15 cellular contexts compared by ENCODE assay signal in genomic region chr3:172131746-172132145, GRCh38.
A peak's percentile ranks its signal among the peaks of the same experiment; 100 is the strongest.
DNase-seq lines count a peak whose midpoint lies in the region; ATAC-seq and TF ChIP-seq lines count a peak whose summit lies in the region.
"Had no signal": no experiment of that assay in that cellular context is flagged by ENCODE, and none has a peak within 500 bp of the region (broad histone marks: within the 10 kb centered on the region; RNA-seq: fewer than 3 reads in every experiment).

No MANE protein-coding gene starts in this region.

- peak overlapping the region; percentile 15 for H3K27ac Mint-ChIP-seq in activated naive CD4-positive, alpha-beta T cell treated with anti-CD3 and anti-CD28 coated beads, Interleukin-2, amount 50 U/mL, for 24 hours
- peak overlapping the region in 1 of 2 donors; percentile 64 for H3K27ac Mint-ChIP-seq in activated naive CD4-positive, alpha-beta T cell treated with anti-CD3 and anti-CD28 coated beads, Interleukin-2, amount 50 U/mL, for 72 hours
- H3K27ac Mint-ChIP-seq in activated naive CD8-positive, alpha-beta T cell treated with anti-CD3 and anti-CD28 coated beads for 36 hours = peak overlapping the region; percentile 0

- H3K4me3 ChIP-seq in lower lobe of right lung = no peak overlapping the region
- no peak overlapping the region for H3K4me3 ChIP-seq in uterus
- H3K4me3 ChIP-seq: MG63 had no signal

- H3K27me3 ChIP-seq in lower lobe of right lung (ENCODE audit: low read depth) (no peaks in the 10 kb centered on the region), uterus (no peaks in the 10 kb centered on the region)
- H3K27me3 ChIP-seq: MG63 had no signal

- no peak for ATAC-seq in activated naive CD4-positive, alpha-beta T cell treated with anti-CD3 and anti-CD28 coated beads, Interleukin-2, amount 50 U/mL, for 72 hours
- ATAC-seq in lower lobe of right lung (no peak), Right ventricle myocardium inferior (no peak), HG03135 (IDR thresholded peaks at IDR 0.05; ENCODE audit: unreplicated experiment) (no peak)
- ATAC-seq: left colon had no signal

- H3K36me3 Mint-ChIP-seq in activated naive CD4-positive, alpha-beta T cell treated with anti-CD3 and anti-CD28 coated beads, Interleukin-2, amount 50 U/mL, for 24 hours = peaks cover 17% of the 10 kb centered on the region
- peaks cover 0 to 14% of the 10 kb centered on the region in 2 donors for H3K36me3 Mint-ChIP-seq in activated naive CD4-positive, alpha-beta T cell treated with anti-CD3 and anti-CD28 coated beads, Interleukin-2, amount 50 U/mL, for 72 hours
- H3K36me3 Mint-ChIP-seq in activated naive CD8-positive, alpha-beta T cell treated with anti-CD3 and anti-CD28 coated beads for 36 hours = peaks cover 27% of the 10 kb centered on the region

- H3K4me1 Mint-ChIP-seq in activated naive CD4-positive, alpha-beta T cell treated with anti-CD3 and anti-CD28 coated beads, Interleukin-2, amount 50 U/mL, for 24 hours = peaks cover 64% of the 10 kb centered on the region
- peaks cover 38% of the 10 kb centered on the region for H3K4me1 Mint-ChIP-seq in activated naive CD8-positive, alpha-beta T cell treated with anti-CD3 and anti-CD28 coated beads for 36 hours

- H3K4me1 ChIP-seq in lower lobe of right lung (peaks cover 98% of the 10 kb centered on the region), uterus (peaks cover 0 to 18% of the 10 kb centered on the region in 2 donors)

- H3K27ac ChIP-seq in lower lobe of right lung (peak overlapping the region; percentile 83), uterus (peak overlapping the region; percentile 5 to 86)
- H3K27ac ChIP-seq: WERI-Rb-1 had no signal

- TF ChIP-seq CTCF in lower lobe of right lung (IDR thresholded peaks at IDR 0.05) (no peak), uterus (IDR thresholded peaks at IDR 0.05) (no peak)

- DNase-seq in activated naive CD4-positive, alpha-beta T cell treated with anti-CD3 and anti-CD28 coated beads, Interleukin-2, amount 50 U/mL, for 72 hours (ENCODE audit: low spot score in 2 of 2) = no peak
- no peak for DNase-seq in activated naive CD8-positive, alpha-beta T cell treated with anti-CD3 and anti-CD28 coated beads for 36 hours
- DNase-seq in lower lobe of right lung (no peak), uterus (no peak), HUDEP-2 (lab: John Stamatoyannopoulos, UW; ENCODE audit: unreplicated experiment in 76 of 76) (no peak), Right ventricle myocardium inferior (ENCODE audit: missing footprints) (no peak)
- DNase-seq: glutamatergic neuron; GOT3; left colon; MG63; nucleus accumbens; stimulated activated CD4-positive, alpha-beta T cell treated with anti-CD3 and anti-CD28 coated beads, Interleukin-15, amount 100 ng/mL, for 24 hours; WERI-Rb-1 had no signal

- H3K27me3 Mint-ChIP-seq in activated naive CD4-positive, alpha-beta T cell treated with anti-CD3 and anti-CD28 coated beads, Interleukin-2, amount 50 U/mL, for 24 hours = no peaks in the 10 kb centered on the region
- H3K27me3 Mint-ChIP-seq in activated naive CD8-positive, alpha-beta T cell treated with anti-CD3 and anti-CD28 coated beads for 36 hours = no peaks in the 10 kb centered on the region

- no peaks in the 10 kb centered on the region for H3K9me3 Mint-ChIP-seq in activated naive CD4-positive, alpha-beta T cell treated with anti-CD3 and anti-CD28 coated beads, Interleukin-2, amount 50 U/mL, for 24 hours
- no peaks in the 10 kb centered on the region for H3K9me3 Mint-ChIP-seq in activated naive CD4-positive, alpha-beta T cell treated with anti-CD3 and anti-CD28 coated beads, Interleukin-2, amount 50 U/mL, for 72 hours
- H3K9me3 Mint-ChIP-seq in activated naive CD8-positive, alpha-beta T cell treated with anti-CD3 and anti-CD28 coated beads for 36 hours = peaks cover 1% of the 10 kb centered on the region

- intact Hi-C loops in lower lobe of right lung (cut with DNase I) = no loop called here
- intact Hi-C loops in uterus (cut with DNase I; ENCODE audit: low total_unique reads) = loop anchor here (10.0 kb wide), 1 partner anchor 183 kb away; no protein-coding TSS in a partner anchor
- intact Hi-C loops in Right ventricle myocardium inferior (cut with DNase I) = loop anchor here (2.0 to 10.0 kb wide), 2 partner anchors 93 to 297 kb away; partner anchors contain the start of gene FNDC3B

- no peak overlapping the region for H3K4me3 Mint-ChIP-seq in activated naive CD4-positive, alpha-beta T cell treated with anti-CD3 and anti-CD28 coated beads, Interleukin-2, amount 50 U/mL, for 24 hours
- H3K4me3 Mint-ChIP-seq in activated naive CD8-positive, alpha-beta T cell treated with anti-CD3 and anti-CD28 coated beads for 36 hours = no peak overlapping the region

- H3K36me3 ChIP-seq in lower lobe of right lung (no peaks in the 10 kb centered on the region), uterus (no peaks in the 10 kb centered on the region)
- H3K36me3 ChIP-seq: WERI-Rb-1 had no signal

- H3K9me3 ChIP-seq in lower lobe of right lung (no peaks in the 10 kb centered on the region), uterus (no peaks in the 10 kb centered on the region)
- H3K9me3 ChIP-seq: MG63 had no signal

- no peak for TF ChIP-seq POLR2A in uterus (IDR thresholded peaks at IDR 0.05)
